In the genomic region with DNA sequence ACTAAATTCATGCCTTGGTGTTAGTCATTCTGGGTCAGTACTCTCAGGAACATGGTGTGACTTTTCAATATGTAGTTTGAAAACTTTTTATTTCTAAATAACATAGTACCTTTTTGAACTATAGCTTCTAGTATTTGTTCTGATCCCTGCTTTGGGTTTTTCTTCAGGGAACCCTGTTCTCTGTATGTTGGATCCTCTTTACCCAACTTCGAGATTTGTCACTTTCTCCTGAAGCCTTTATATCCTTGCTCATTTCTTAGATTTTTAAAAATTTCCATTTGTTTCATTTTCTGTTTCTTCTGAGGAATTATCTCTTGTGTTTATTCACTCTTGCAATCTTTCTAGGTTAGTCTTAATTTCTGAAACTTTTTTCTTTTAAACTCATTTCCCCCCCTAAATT, we compare ENCODE assay signal across 8 cellular contexts.
"Had no signal": no experiment of that assay in that cellular context is flagged by ENCODE, and none has a peak within 500 bp of the region (broad histone marks: within the 10 kb centered on the region; RNA-seq: fewer than 3 reads in every experiment).

No MANE protein-coding gene starts in this region.

- H3K27ac ChIP-seq: GM23248 had no signal

- DNase-seq: GM23248, GOT3, H7, H9, HCEC 1CT, HFFc6 had no signal

- H3K36me3 ChIP-seq: HAP-1 had no signal

- H3K4me3 ChIP-seq: GM23248, GM23338, HAP-1 had no signal

- H3K4me1 ChIP-seq: HAP-1 had no signal

- H3K9me3 ChIP-seq: HAP-1 had no signal
